Comparison of ENCODE assay signal across 16 cellular contexts in genomic region chr6:49142422-49143151, GRCh38.
A peak's percentile ranks its signal among the peaks of the same experiment; 100 is the strongest.
DNase-seq lines count a peak whose midpoint lies in the region; ATAC-seq and TF ChIP-seq lines count a peak whose summit lies in the region.
"Had no signal": no experiment of that assay in that cellular context is flagged by ENCODE, and none has a peak within 500 bp of the region (broad histone marks: within the 10 kb centered on the region; RNA-seq: fewer than 3 reads in every experiment).

No MANE protein-coding gene starts in this region.

- H3K9me2 ChIP-seq in GM23338 (ENCODE audit: insufficient read depth) = peaks cover 5% of the 10 kb centered on the region; the same call in 1 of the 2 replicates

- H3K27me3 Mint-ChIP-seq in GM23338 (ENCODE audit: insufficient read depth, low read depth, poor library complexity) (peaks cover 10% of the 10 kb centered on the region), CD14-positive monocyte (ENCODE audit: low read depth in 3 of 3) (peaks cover 0 to 2% (median 0%) of the 10 kb centered on the region in 3 donors)
- H3K27me3 Mint-ChIP-seq: T-helper 17 cell had no signal

- ATAC-seq in GM23338 = peak; percentile 96
- no peak for ATAC-seq in HG02852 (IDR thresholded peaks at IDR 0.05; ENCODE audit: unreplicated experiment)
- ATAC-seq: HepG2, T-helper 17 cell had no signal

- H3K36me3 Mint-ChIP-seq in GM23338 (ENCODE audit: low read depth) (peaks cover 16% of the 10 kb centered on the region; the same call in 2 of the 3 replicates), CD14-positive monocyte (no peaks in the 10 kb centered on the region)

- peak overlapping the region; percentile 17; the same call in 1 of the 2 replicates for H3K4me3 ChIP-seq in GM23338
- no peak overlapping the region for H3K4me3 ChIP-seq in NT2/D1 (ENCODE audit: insufficient read length, low read depth)
- peak overlapping the region; percentile 37; the same call in 1 of the 2 replicates for H3K4me3 ChIP-seq in iPS-20b (ENCODE audit: low read length)
- H3K4me3 ChIP-seq: SJCRH30 had no signal

- no peak for TF ChIP-seq CTCF in GM23338 (conservative IDR thresholded peaks at IDR 0.05; ENCODE audit: low read depth in 2 of 2)
- no peak for TF ChIP-seq CTCF in CD14-positive monocyte (IDR thresholded peaks at IDR 0.05)

- peak overlapping the region; percentile 54 for H3K4me2 ChIP-seq in GM23338

- H3K27ac Mint-ChIP-seq in GM23338 = no peak overlapping the region
- no peak overlapping the region for H3K27ac Mint-ChIP-seq in CD14-positive monocyte
- H3K27ac Mint-ChIP-seq: T-helper 17 cell had no signal

- peak overlapping the region; percentile 39; the same call in 1 of the 2 replicates for H3K27ac ChIP-seq in GM23338 (ENCODE audit: low read depth)
- no peak overlapping the region for H3K27ac ChIP-seq in iPS-20b (ENCODE audit: low read length)
- H3K27ac ChIP-seq: SJCRH30 had no signal

- H3K9me3 Mint-ChIP-seq in GM23338 (peaks cover 26% of the 10 kb centered on the region), CD14-positive monocyte (peaks cover 0 to 12% (median 3%) of the 10 kb centered on the region in 7 donors)

- H3K27me3 ChIP-seq in GM23338 (ENCODE audit: insufficient read depth) (no peaks in the 10 kb centered on the region), NT2/D1 (ENCODE audit: insufficient read depth, insufficient read length) (no peaks in the 10 kb centered on the region), iPS-20b (ENCODE audit: insufficient read depth, low read length) (no peaks in the 10 kb centered on the region)
- H3K27me3 ChIP-seq: SJCRH30 had no signal

- H3F3A ChIP-seq in GM23338 (replicated peaks; ENCODE audit: low read depth) = no peaks in the 10 kb centered on the region

- H3K4me1 Mint-ChIP-seq in GM23338 (peaks cover 37% of the 10 kb centered on the region), CD14-positive monocyte (no peaks in the 10 kb centered on the region)
- H3K4me1 Mint-ChIP-seq: T-helper 17 cell had no signal

- intact Hi-C loops in CD14-positive monocyte (cut with micrococcal nuclease) = no loop called here

- peaks cover 24% of the 10 kb centered on the region for H3K4me1 ChIP-seq in GM23338 (ENCODE audit: insufficient read depth)
- no peaks in the 10 kb centered on the region for H3K4me1 ChIP-seq in NT2/D1 (ENCODE audit: insufficient read depth, insufficient read length)
- H3K4me1 ChIP-seq in iPS-20b (ENCODE audit: insufficient read depth, low read length) = peaks cover 25% of the 10 kb centered on the region
- H3K4me1 ChIP-seq: SJCRH30 had no signal

- peak overlapping the region; percentile 16; the same call in 1 of the 3 replicates for H3K4me3 Mint-ChIP-seq in GM23338
- no peak overlapping the region for H3K4me3 Mint-ChIP-seq in CD14-positive monocyte
- H3K4me3 Mint-ChIP-seq: T-helper 17 cell had no signal

- no peak overlapping the region for H3K9ac ChIP-seq in NT2/D1 (ENCODE audit: insufficient read length, low read depth)
- H3K9ac ChIP-seq in iPS-20b (ENCODE audit: low read depth, low read length) = no peak overlapping the region

- H3K9me3 ChIP-seq in NT2/D1 (ENCODE audit: insufficient read depth, low read length) (no peaks in the 10 kb centered on the region), iPS-20b (ENCODE audit: insufficient read depth, low read depth, low read length) (no peaks in the 10 kb centered on the region)
- H3K9me3 ChIP-seq: SJCRH30 had no signal

- DNase-seq in GM23338 (ENCODE audit: low spot score) (peak; percentile 44), NCI-H2081 (lab: John Stamatoyannopoulos, UW) (peak; percentile 3 to 56), NT2/D1 (ENCODE audit: low read depth, low spot score) (peak; percentile 6), DMS 273 (lab: John Stamatoyannopoulos, UW; ENCODE audit: unreplicated experiment) (no peak), CD14-positive monocyte (ENCODE audit: low spot score) (no peak)
- DNase-seq in activated naive CD4-positive, alpha-beta T cell treated with anti-CD3 and anti-CD28 coated beads, Interleukin-2, amount 50 U/mL, for 16 hours = no peak
- DNase-seq: AML-193, KG1, NCI-H1694 treated with DMSO at 0.1 percent for 48 hours, NCI-H2171, NCI-H510A, SJCRH30, T-helper 17 cell had no signal

- H3K36me3 ChIP-seq in GM23338 (ENCODE audit: insufficient read depth) (no peaks in the 10 kb centered on the region), NT2/D1 (ENCODE audit: insufficient read depth, insufficient read length, low read length) (no peaks in the 10 kb centered on the region), iPS-20b (ENCODE audit: insufficient read depth, low read depth, low read length) (no peaks in the 10 kb centered on the region)
- H3K36me3 ChIP-seq: SJCRH30 had no signal

- H4K20me1 ChIP-seq in GM23338 (replicated peaks; ENCODE audit: insufficient read depth) = no peaks in the 10 kb centered on the region

- H3K79me2 ChIP-seq in GM23338 (replicated peaks; ENCODE audit: insufficient read depth) = no peaks in the 10 kb centered on the region

- H2AFZ ChIP-seq in GM23338 = no peak overlapping the region

TF ChIP-seq in GM23338, 12 proteins besides CTCF, POLR2A, EP300 and RAD21:
- TF ChIP-seq STAT1 (IDR thresholded peaks at IDR 0.05; ENCODE audit: unreplicated experiment) = no peak
- no peak for TF ChIP-seq ZNF462 (CRISPR knock-in tag; IDR thresholded peaks at IDR 0.05)
- TF ChIP-seq CREB1 (CRISPR knock-in tag; IDR thresholded peaks at IDR 0.05; ENCODE audit: low read depth) = no peak
- TF ChIP-seq NANOG (IDR thresholded peaks at IDR 0.05; ENCODE audit: borderline replicate concordance) = no peak
- no peak for TF ChIP-seq ZNF114 (CRISPR knock-in tag; IDR thresholded peaks at IDR 0.05)
- no peak for TF ChIP-seq JUNB (IDR thresholded peaks at IDR 0.05; ENCODE audit: unreplicated experiment)
- TF ChIP-seq ZNF331 (CRISPR knock-in tag; IDR thresholded peaks at IDR 0.05; ENCODE audit: low read depth) = no peak
- no peak for TF ChIP-seq POLR2AphosphoS5 (IDR thresholded peaks at IDR 0.05; ENCODE audit: low read depth)
- no peak for TF ChIP-seq EZH2 (IDR thresholded peaks at IDR 0.05; ENCODE audit: low read depth, unreplicated experiment)
- no peak for TF ChIP-seq EZH2phosphoT487 (IDR thresholded peaks at IDR 0.05; ENCODE audit: unreplicated experiment)

Comparison
In these comparisons a context has a peak if more than half of its experiments do, and no peak if none do; other contexts are left out.
1. DNase-seq: peak in GM23338 (single experiment), NCI-H2081 (2 of 2) and NT2/D1 (single experiment); none in DMS 273 (single experiment), activated naive CD4-positive, alpha-beta T cell treated with anti-CD3 and anti-CD28 coated beads, Interleukin-2, amount 50 U/mL, for 16 hours (single experiment) and CD14-positive monocyte (single experiment).